In genomic region chr2:42545714-42546390, GRCh38 we compare ENCODE assay signal across 26 cellular contexts. TPM values are rescaled to one million over a fixed set of nuclear protein-coding genes. Genes with fewer than 3 reads are reported as not detected.
DNase-seq lines count a peak whose midpoint lies in the region; ATAC-seq and TF ChIP-seq lines count a peak whose summit lies in the region.
"Had no signal": no experiment of that assay in that cellular context is flagged by ENCODE, and none has a peak within 500 bp of the region (broad histone marks: within the 10 kb centered on the region; RNA-seq: fewer than 3 reads in every experiment).

No MANE protein-coding gene starts in this region.

- peak overlapping the region; percentile 30; the same call in 1 of the 2 replicates for H3K9ac ChIP-seq in ES-I3 (ENCODE audit: low read depth, low read length)

- H3K27ac ChIP-seq in Panc1 (ENCODE audit: low read length) = peak overlapping the region; percentile 29; the same call in 1 of the 2 replicates
- H3K27ac ChIP-seq: gastrocnemius medialis, SJCRH30, thoracic aorta had no signal

- POLR2A ChIA-PET in Panc1 (lab: Charles Lee) = interaction anchor here (0.7 kb wide), 1 partner anchor 19 kb away, joined by 3 read pairs; no protein-coding TSS in a partner anchor

- no peaks in the 10 kb centered on the region for H3K9me3 ChIP-seq in ES-I3 (ENCODE audit: control insufficient read depth, insufficient read depth, low read length)
- no peaks in the 10 kb centered on the region for H3K9me3 ChIP-seq in Panc1 (ENCODE audit: control insufficient read depth, insufficient read depth, low read depth, low read length)
- H3K9me3 ChIP-seq: gastrocnemius medialis, SJCRH30, thoracic aorta had no signal

- BruUV-seq in Panc1 (replicated peaks; lab: Mats Ljungman, UMichigan) = no TSS peak

- DNase-seq in NCI-H146 (lab: John Stamatoyannopoulos, UW) (peak; percentile 53), Panc1 (ENCODE audit: low read depth, low spot score) (no peak), left kidney (ENCODE audit: low read depth, low spot score) (peak; percentile 41), SHP77 treated with DMSO at 0.1 percent for 48 hours (lab: John Stamatoyannopoulos, UW) (no peak), CD1c-positive myeloid dendritic cell (ENCODE audit: extremely low spot score) (no peak)
- DNase-seq: activated CD8-positive, alpha-beta T cell treated with anti-CD3 and anti-CD28 coated beads for 36 hours; activated naive CD4-positive, alpha-beta T cell treated with anti-CD3 and anti-CD28 coated beads for 36 hours; activated T-cell treated with anti-CD3 and anti-CD28 coated beads, Interleukin-2, amount 50 U/mL, for 24 hours; CD8-positive, alpha-beta T cell; DMS79 treated with DMSO at 0.1 percent for 48 hours; dorsolateral prefrontal cortex; gastrocnemius medialis; NCI-H1930; NCI-H526 treated with DMSO at 0.1 percent for 48 hours; occipital lobe; PC-3; SJCRH30; T-helper 2 cell had no signal

- in situ Hi-C loops in Panc1 (cut with HindIII; ENCODE audit: low pct_unique_long_range_greater_than_20kb, low sequenced_read_pairs) = no loop called here

- H3K4me3 ChIP-seq in Panc1 (ENCODE audit: low read depth in 2 of 2, low read length in 2 of 2) = no peak overlapping the region
- H3K4me3 ChIP-seq: gastrocnemius medialis, SJCRH30, thoracic aorta had no signal

- H3K36me3 ChIP-seq in ES-I3 (ENCODE audit: insufficient read depth, low read length) (no peaks in the 10 kb centered on the region), Panc1 (ENCODE audit: control insufficient read depth, insufficient read depth, low read length) (no peaks in the 10 kb centered on the region)
- H3K36me3 ChIP-seq: gastrocnemius medialis, SJCRH30, thoracic aorta had no signal

- CTCF ChIA-PET in Panc1 (lab: Charles Lee) = no interaction called here

- no peaks in the 10 kb centered on the region for H3K27me3 ChIP-seq in Panc1 (ENCODE audit: control insufficient read depth, insufficient read depth, low read length)
- H3K27me3 ChIP-seq: dorsolateral prefrontal cortex, gastrocnemius medialis, SJCRH30 had no signal

- ATAC-seq in Panc1 (no peak), HG03469 (IDR thresholded peaks at IDR 0.05; ENCODE audit: unreplicated experiment) (no peak), SK-N-SH treated with all-trans-retinoic acid at 6 μM for 48 hours (no peak)
- ATAC-seq: activated CD8-positive, alpha-beta T cell treated with anti-CD3 and anti-CD28 coated beads for 36 hours; CD8-positive, alpha-beta T cell; esophagus mucosa; gastrocnemius medialis; PC-3; sciatic nerve; stimulated activated memory B cell treated with anti-CD40 and anti-IgM and Interleukin-4, amounts not matched to agents 10 μg/mL and 1 μg/mL and 100 μg/mL, for 72 hours had no signal

- H3K4me1 ChIP-seq in ES-I3 (ENCODE audit: insufficient read depth, low read length) (peaks cover 27% of the 10 kb centered on the region), Panc1 (ENCODE audit: control insufficient read depth, insufficient read depth, low read length) (no peaks in the 10 kb centered on the region; the same call in 1 of the 2 replicates)
- H3K4me1 ChIP-seq: gastrocnemius medialis, SJCRH30 had no signal

- intact Hi-C loops in Panc1 (cut with micrococcal nuclease; ENCODE audit: unreplicated experiment) = no loop called here

- no peak for TF ChIP-seq CTCF in Panc1 (IDR thresholded peaks at IDR 0.05)

TF ChIP-seq in SK-N-SH treated with all-trans-retinoic acid at 6 μM for 48 hours, 23 proteins besides CTCF, POLR2A, EP300 and RAD21:
- no peak for TF ChIP-seq CSRNP3 (CRISPR knock-in tag; IDR thresholded peaks at IDR 0.05)
TF ChIP-seq in SK-N-SH treated with all-trans-retinoic acid at 6 μM for 48 hours: peak in this region for 0.

RNA-seq across cellular contexts. Expression of gene MTA3, which starts 22.6 kb away (rescaled TPM):
- total RNA-seq in Panc1 (2021; ENCODE audit: unreplicated experiment) = 65.6 TPM
- 50.7 TPM for polyA plus RNA-seq in Panc1 (2012; ENCODE audit: insufficient read length)

RNA-seq across cellular contexts. Expression of gene KCNG3, which starts 52.1 kb away (rescaled TPM):
- 4.3 TPM for total RNA-seq in Panc1 (2021; ENCODE audit: unreplicated experiment)
- 1.5 TPM for polyA plus RNA-seq in Panc1 (2012; ENCODE audit: insufficient read length)
- total RNA-seq: liver had no signal
- polyA plus RNA-seq: liver had no signal

Comparison
In these comparisons a context has a peak if more than half of its experiments do, and no peak if none do; other contexts are left out.
1. DNase-seq: peak in NCI-H146 (single experiment) and left kidney (single experiment); none in Panc1 (single experiment), SHP77 treated with DMSO at 0.1 percent for 48 hours (single experiment) and CD1c-positive myeloid dendritic cell (single experiment).